In the genomic region with DNA sequence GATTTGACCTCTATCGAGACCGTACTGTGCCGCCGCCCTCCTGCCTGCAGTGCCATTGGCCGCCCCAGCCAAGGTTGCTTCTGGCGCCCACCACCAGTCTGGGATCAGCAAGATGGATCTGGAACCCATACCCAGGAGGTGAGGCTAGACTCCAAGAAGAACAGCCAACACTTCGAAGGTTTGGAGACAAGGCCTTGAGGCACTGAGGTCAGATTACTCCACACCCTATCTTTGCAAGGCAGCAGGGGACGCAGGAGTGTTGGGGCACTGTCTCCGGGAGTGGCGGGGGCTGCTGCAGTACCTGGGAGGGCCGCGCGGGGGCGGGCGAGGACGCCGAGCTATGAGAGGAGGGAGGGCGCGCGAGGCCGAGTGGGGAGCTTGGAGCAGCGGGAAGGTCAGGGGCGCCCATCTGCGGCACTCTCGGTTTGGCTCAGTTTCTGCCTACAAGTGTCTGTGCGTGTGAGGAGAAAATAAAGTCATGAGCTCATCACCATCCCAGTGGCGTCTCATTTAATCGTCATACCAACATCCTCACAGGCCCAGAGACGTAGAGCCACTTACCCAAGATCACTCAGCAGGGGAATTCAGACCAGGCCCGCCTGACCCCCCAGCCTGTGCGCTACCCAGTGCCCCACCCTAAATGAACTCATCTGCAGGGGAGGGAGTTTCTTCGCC, we compare ENCODE assay signal across 8 cellular contexts. TPM values are rescaled to one million over a fixed set of nuclear protein-coding genes. Genes with fewer than 3 reads are reported as not detected.
DNase-seq lines count a peak whose midpoint lies in the region; ATAC-seq and TF ChIP-seq lines count a peak whose summit lies in the region.

No MANE protein-coding gene starts in this region.

- H3K4me1 Mint-ChIP-seq in HFFc6 (ENCODE audit: low read depth) = no peaks in the 10 kb centered on the region
- peaks cover 10% of the 10 kb centered on the region for H3K4me1 Mint-ChIP-seq in activated CD4-positive, alpha-beta T cell treated with anti-CD3 and anti-CD28 coated beads for 36 hours
- H3K4me1 Mint-ChIP-seq in chondrocyte (ENCODE audit: low read depth) = peaks cover 5% of the 10 kb centered on the region

- no peaks in the 10 kb centered on the region for H3K36me3 Mint-ChIP-seq in HFFc6 (ENCODE audit: low read depth)
- no peaks in the 10 kb centered on the region for H3K36me3 Mint-ChIP-seq in activated CD4-positive, alpha-beta T cell treated with anti-CD3 and anti-CD28 coated beads for 36 hours (ENCODE audit: low read depth)
- peaks cover 2% of the 10 kb centered on the region for H3K36me3 Mint-ChIP-seq in chondrocyte (ENCODE audit: low read depth)

- H3K27me3 Mint-ChIP-seq in HFFc6 (ENCODE audit: insufficient read depth) (peaks cover 24% of the 10 kb centered on the region), chondrocyte (ENCODE audit: low read depth) (peaks cover 3% of the 10 kb centered on the region)
- H3K27me3 Mint-ChIP-seq in activated CD4-positive, alpha-beta T cell treated with anti-CD3 and anti-CD28 coated beads for 36 hours = peaks cover 9% of the 10 kb centered on the region

- POLR2A ChIA-PET in activated CD4-positive, alpha-beta T cell treated with anti-CD3 and anti-CD28 coated beads for 36 hours (lab: Charles Lee) = interaction anchor here (0.6 to 0.9 kb wide), 3 partner anchors 137 to 231 kb away, joined by 3 to 4 read pairs (median 3); no protein-coding TSS in a partner anchor

- peak; percentile 97 for TF ChIP-seq CTCF in GM06990 (IDR thresholded peaks at IDR 0.05; ENCODE audit: insufficient read depth, low read length, poor library complexity, severe bottlenecking)
- TF ChIP-seq CTCF in HFFc6 (IDR thresholded peaks at IDR 0.05) = peak; percentile 94
- peak; percentile 88 for TF ChIP-seq CTCF in chondrocyte (IDR thresholded peaks at IDR 0.05)
- TF ChIP-seq CTCF in lower leg skin (IDR thresholded peaks at IDR 0.05) = peak in 1 of 3 donors; percentile 61

- H3K4me3 ChIP-seq in GM06990 (replicated peaks; ENCODE audit: low read depth, low read length) (no peak overlapping the region; the same call in 1 of the 2 replicates), lower leg skin (ENCODE audit: low read depth, poor library complexity, severe bottlenecking) (no peak overlapping the region)

- H3K27me3 ChIP-seq in GM06990 (replicated peaks; ENCODE audit: control insufficient read depth, insufficient read depth, low read length) = no peaks in the 10 kb centered on the region

- peak; percentile 95 for ATAC-seq in activated CD4-positive, alpha-beta T cell treated with anti-CD3 and anti-CD28 coated beads for 36 hours

- H3K4me3 Mint-ChIP-seq in HFFc6 = no peak overlapping the region
- H3K4me3 Mint-ChIP-seq in activated CD4-positive, alpha-beta T cell treated with anti-CD3 and anti-CD28 coated beads for 36 hours = no peak overlapping the region
- no peak overlapping the region for H3K4me3 Mint-ChIP-seq in chondrocyte (ENCODE audit: unreplicated experiment)

- CTCF ChIA-PET in activated CD4-positive, alpha-beta T cell treated with anti-CD3 and anti-CD28 coated beads for 36 hours (lab: Charles Lee) = interaction anchor here (0.6 to 5.3 kb wide), 27 partner anchors 9 to 1170 kb away, joined by 3 to 57 read pairs (median 4); a partner anchor contains a TSS

- DNase-seq in GM06990 (ENCODE audit: extremely low read depth, insufficient read length) (peak; percentile 83), HFFc6 (peak; percentile 39), NCI-H2029 treated with DMSO at 0.1 percent for 48 hours (lab: John Stamatoyannopoulos, UW) (peak; percentile 23), chondrocyte (ENCODE audit: low spot score) (no peak), lower leg skin (ENCODE audit: low spot score in 2 of 2) (peak; percentile 36 to 95), putamen (ENCODE audit: low spot score) (no peak)
- DNase-seq in activated CD4-positive, alpha-beta T cell treated with anti-CD3 and anti-CD28 coated beads for 36 hours = peak; percentile 92
- DNase-seq in stimulated activated CD8-positive, alpha-beta memory T cell treated with anti-CD3 and anti-CD28 coated beads, Interleukin-15, amount 100 ng/mL, for 1 hour (ENCODE audit: low read depth) = peak; percentile 71

- TF ChIP-seq POLR2A in lower leg skin (IDR thresholded peaks at IDR 0.05) = no peak

- H3K27ac Mint-ChIP-seq in HFFc6 (no peak overlapping the region), chondrocyte (ENCODE audit: unreplicated experiment) (no peak overlapping the region)
- peak overlapping the region; percentile 58 for H3K27ac Mint-ChIP-seq in activated CD4-positive, alpha-beta T cell treated with anti-CD3 and anti-CD28 coated beads for 36 hours

- 14 to 32% methylated on average over 24 to 32 of the region's 32 CpGs for WGBS in lower leg skin, 2 donors

- no peaks in the 10 kb centered on the region for H3K9me3 Mint-ChIP-seq in HFFc6
- H3K9me3 Mint-ChIP-seq in activated CD4-positive, alpha-beta T cell treated with anti-CD3 and anti-CD28 coated beads for 36 hours (ENCODE audit: low read depth) = no peaks in the 10 kb centered on the region
- H3K9me3 Mint-ChIP-seq in chondrocyte (ENCODE audit: low read depth) = no peaks in the 10 kb centered on the region

- intact Hi-C loops in activated CD4-positive, alpha-beta T cell treated with anti-CD3 and anti-CD28 coated beads for 36 hours (cut with DNase I, micrococcal nuclease) = loop anchor here in 1 of 2 experiments (1.0 kb wide), 1 partner anchor 193 kb away; no protein-coding TSS in a partner anchor
- intact Hi-C loops in lower leg skin (cut with DNase I; ENCODE audit: low total_unique reads) = no loop called here

- no peaks in the 10 kb centered on the region for H3K36me3 ChIP-seq in GM06990 (ENCODE audit: control insufficient read depth, insufficient read depth, low read length)

RNA-seq across cellular contexts. Expression of a gene that starts 20.5 kb away (rescaled TPM):
- under 1 TPM in 5 of 6 experiments, not detected in 1; 0.02 to 0.14 (median 0.07) TPM for total RNA-seq in HFFc6 (2021; fragmentation: NEBNext Ultra II Directional; extraction: Animal tissue kit (Norgen Biotek cat#: 25700))
- total RNA-seq in activated CD4-positive, alpha-beta T cell treated with anti-CD3 and anti-CD28 coated beads for 36 hours = not detected
- total RNA-seq in chondrocyte = 0.47 to 1.5 TPM (median 0.82 TPM) in 3 replicates
- total RNA-seq in lower leg skin = under 1 TPM; 0.15 to 0.30 (median 0.16) TPM

Comparison
In these comparisons a context has a peak if more than half of its experiments do, and no peak if none do; other contexts are left out.
1. DNase-seq: peak in GM06990 (single experiment), HFFc6 (single experiment), NCI-H2029 treated with DMSO at 0.1 percent for 48 hours (single experiment), activated CD4-positive, alpha-beta T cell treated with anti-CD3 and anti-CD28 coated beads for 36 hours (single experiment), lower leg skin (2 of 2) and stimulated activated CD8-positive, alpha-beta memory T cell treated with anti-CD3 and anti-CD28 coated beads, Interleukin-15, amount 100 ng/mL, for 1 hour (single experiment); none in chondrocyte (single experiment) and putamen (single experiment).